In genomic region chr5:178587793-178588611, GRCh38 we compare ENCODE assay signal across 23 cellular contexts. TPM values are rescaled to one million over a fixed set of nuclear protein-coding genes. Genes with fewer than 3 reads are reported as not detected.
DNase-seq lines count a peak whose midpoint lies in the region; ATAC-seq and TF ChIP-seq lines count a peak whose summit lies in the region.
"Had no signal": no experiment of that assay in that cellular context is flagged by ENCODE, and none has a peak within 500 bp of the region (broad histone marks: within the 10 kb centered on the region; RNA-seq: fewer than 3 reads in every experiment).

No MANE protein-coding gene starts in this region.

- H3K36me3 Mint-ChIP-seq in naive thymus-derived CD4-positive, alpha-beta T cell = peaks cover 0 to 4% (median 0%) of the 10 kb centered on the region in 5 donors

- intact Hi-C loops in naive thymus-derived CD4-positive, alpha-beta T cell (cut with micrococcal nuclease) = no loop called here

- peaks cover 12% of the 10 kb centered on the region for H3K4me1 ChIP-seq in cardiac muscle cell (ENCODE audit: low read depth)
- peaks cover 0 to 20% of the 10 kb centered on the region in 2 donors for H3K4me1 ChIP-seq in right atrium auricular region
- no peaks in the 10 kb centered on the region for H3K4me1 ChIP-seq in naive thymus-derived CD4-positive, alpha-beta T cell (ENCODE audit: control insufficient read depth in 2 of 2, insufficient read depth in 2 of 2, low read length in 2 of 2)
- peaks cover 6 to 10% of the 10 kb centered on the region in 2 experiments for H3K4me1 ChIP-seq in trophoblast cell (ENCODE audit: control insufficient read depth in 1 of 2, insufficient read depth in 2 of 2, low read length in 2 of 2)
- H3K4me1 ChIP-seq: colonic mucosa, SJCRH30 had no signal

- no peak overlapping the region for H2AFZ ChIP-seq in trophoblast cell (ENCODE audit: insufficient read depth, low read length, poor library complexity)

- no peak for TF ChIP-seq CTCF in cardiac muscle cell (IDR thresholded peaks at IDR 0.05; ENCODE audit: low read depth, low read length)
- TF ChIP-seq CTCF in right atrium auricular region (IDR thresholded peaks at IDR 0.05) = no peak

- H3K9me3 ChIP-seq in cardiac muscle cell (ENCODE audit: low read depth) = no peaks in the 10 kb centered on the region
- no peaks in the 10 kb centered on the region for H3K9me3 ChIP-seq in right atrium auricular region
- no peaks in the 10 kb centered on the region for H3K9me3 ChIP-seq in naive thymus-derived CD4-positive, alpha-beta T cell (ENCODE audit: control insufficient read depth in 2 of 3, low read length in 3 of 3)
- H3K9me3 ChIP-seq in trophoblast cell (ENCODE audit: insufficient read depth, low read depth, low read length) = peaks cover 8% of the 10 kb centered on the region
- H3K9me3 ChIP-seq: colonic mucosa, lower lobe of right lung, SJCRH30 had no signal

- H3K14ac ChIP-seq in trophoblast cell (ENCODE audit: low read length) = no peak overlapping the region

- H2AK5ac ChIP-seq in trophoblast cell (ENCODE audit: low read length) = no peak overlapping the region

- POLR2A ChIA-PET in naive thymus-derived CD4-positive, alpha-beta T cell (lab: Charles Lee) = no interaction called here

- H3K9me3 Mint-ChIP-seq in naive thymus-derived CD4-positive, alpha-beta T cell = peaks cover 0 to 3% (median 0%) of the 10 kb centered on the region in 11 donors
- H3K9me3 Mint-ChIP-seq: activated CD8-positive, alpha-beta T cell treated with anti-CD3 and anti-CD28 coated beads for 36 hours; activated T-cell treated with anti-CD3 and anti-CD28 coated beads, Interleukin-2, amount 50 U/mL, for 4 hours had no signal

- WGBS in trophoblast cell (ENCODE audit: extremely low coverage, insufficient coverage, insufficient read length) = no CpG with 5 or more reads among the region's 13 CpGs

- H3K4me3 Mint-ChIP-seq in naive thymus-derived CD4-positive, alpha-beta T cell = peak overlapping the region in 7 of 10 donors; percentile 36 to 86 (median 50)
- H3K4me3 Mint-ChIP-seq: activated CD8-positive, alpha-beta T cell treated with anti-CD3 and anti-CD28 coated beads for 36 hours; activated T-cell treated with anti-CD3 and anti-CD28 coated beads, Interleukin-2, amount 50 U/mL, for 4 hours had no signal

- H2BK120ac ChIP-seq in trophoblast cell (ENCODE audit: insufficient read depth, low read length, poor library complexity) = no peak overlapping the region

- ATAC-seq in naive thymus-derived CD4-positive, alpha-beta T cell = no peak
- ATAC-seq: activated CD8-positive, alpha-beta T cell treated with anti-CD3 and anti-CD28 coated beads for 36 hours; activated naive CD4-positive, alpha-beta T cell treated with anti-CD3 and anti-CD28 coated beads, Interleukin-2, amount 50 U/mL, for 72 hours; activated T-cell treated with anti-CD3 and anti-CD28 coated beads, Interleukin-2, amount 50 U/mL, for 4 hours; lower lobe of right lung; T-helper 17 cell had no signal

- H3K36me3 ChIP-seq in cardiac muscle cell = no peaks in the 10 kb centered on the region
- H3K36me3 ChIP-seq in right atrium auricular region = no peaks in the 10 kb centered on the region
- H3K36me3 ChIP-seq in naive thymus-derived CD4-positive, alpha-beta T cell (ENCODE audit: control insufficient read depth in 2 of 3, insufficient read depth in 3 of 3, low read length in 3 of 3) = no peaks in the 10 kb centered on the region
- H3K36me3 ChIP-seq in trophoblast cell (ENCODE audit: control insufficient read depth in 1 of 2, insufficient read depth in 2 of 2, low read length in 2 of 2) = no peaks in the 10 kb centered on the region
- H3K36me3 ChIP-seq: brain microvascular endothelial cell, colonic mucosa, lower lobe of right lung, SJCRH30, WERI-Rb-1 had no signal

- H3K79me1 ChIP-seq in trophoblast cell (ENCODE audit: low read length) = no peaks in the 10 kb centered on the region

- H3K79me2 ChIP-seq in trophoblast cell (ENCODE audit: control insufficient read depth, insufficient read depth, low read length, poor library complexity) = no peaks in the 10 kb centered on the region

- peak in 1 of 2 donors; percentile 59 for DNase-seq in cardiac muscle cell (ENCODE audit: low read depth in 1 of 2, low spot score in 1 of 2)
- DNase-seq in right atrium auricular region (ENCODE audit: low spot score) = no peak
- DNase-seq in NOMO-1 treated with dmso at 0.1 percent for 144 hours (lab: John Stamatoyannopoulos, UW; ENCODE audit: unreplicated experiment) = peak; percentile 18
- no peak for DNase-seq in naive thymus-derived CD4-positive, alpha-beta T cell
- DNase-seq in DMS153 (lab: John Stamatoyannopoulos, UW) = no peak
- no peak for DNase-seq in trophoblast cell
- DNase-seq in middle frontal gyrus (ENCODE audit: extremely low spot score, low spot score) = no peak
- DNase-seq in activated effector memory CD4-positive, alpha-beta T cell treated with anti-CD3 and anti-CD28 coated beads, Interleukin-2, amount 50 U/mL, for 16 hours = no peak
- DNase-seq: activated CD8-positive, alpha-beta T cell treated with anti-CD3 and anti-CD28 coated beads for 36 hours; activated T-cell treated with anti-CD3 and anti-CD28 coated beads, Interleukin-2, amount 50 U/mL, for 4 hours; brain microvascular endothelial cell; CD4-positive, CD25-positive, alpha-beta regulatory T cell; colonic mucosa; DMS79 treated with DMSO at 0.1 percent for 48 hours; lower lobe of right lung; NCI-H1105 treated with DMSO at 0.1 percent for 48 hours; NCI-H2107; NCI-H524 treated with DMSO at 0.1 percent for 48 hours; SJCRH30; T-helper 17 cell; WERI-Rb-1 had no signal

- H3K27me3 ChIP-seq in cardiac muscle cell (no peaks in the 10 kb centered on the region), right atrium auricular region (no peaks in the 10 kb centered on the region), trophoblast cell (ENCODE audit: insufficient read depth, low read length) (peaks cover 17% of the 10 kb centered on the region)
- peaks cover 0 to 5% of the 10 kb centered on the region in 2 donors for H3K27me3 ChIP-seq in naive thymus-derived CD4-positive, alpha-beta T cell (ENCODE audit: control insufficient read depth in 2 of 2, insufficient read depth in 2 of 2, low read length in 2 of 2)
- H3K27me3 ChIP-seq: SJCRH30 had no signal

- H3K18ac ChIP-seq in trophoblast cell (ENCODE audit: low read length) = no peak overlapping the region

- peaks cover 0 to 13% (median 7%) of the 10 kb centered on the region in 7 donors for H3K4me1 Mint-ChIP-seq in naive thymus-derived CD4-positive, alpha-beta T cell

- no peak overlapping the region for H3K23ac ChIP-seq in trophoblast cell (ENCODE audit: low read length)

- H4K8ac ChIP-seq in trophoblast cell (ENCODE audit: low read depth, low read length) = no peak overlapping the region

- peaks cover 50 to 58% (median 55%) of the 10 kb centered on the region in 5 donors for H3K27me3 Mint-ChIP-seq in naive thymus-derived CD4-positive, alpha-beta T cell

- CTCF ChIA-PET in naive thymus-derived CD4-positive, alpha-beta T cell (lab: Charles Lee) = no interaction called here

- no peak overlapping the region for H3K4me3 ChIP-seq in cardiac muscle cell
- H3K4me3 ChIP-seq in right atrium auricular region = no peak overlapping the region
- H3K4me3 ChIP-seq in naive thymus-derived CD4-positive, alpha-beta T cell (ENCODE audit: low read length) = no peak overlapping the region
- H3K4me3 ChIP-seq in trophoblast cell (ENCODE audit: low read depth, low read length) = no peak overlapping the region
- H3K4me3 ChIP-seq: colonic mucosa, lower lobe of right lung, SJCRH30 had no signal

- no peak overlapping the region for H2BK12ac ChIP-seq in trophoblast cell (ENCODE audit: low read length)

- H3K27ac ChIP-seq in cardiac muscle cell (peak overlapping the region; percentile 55), right atrium auricular region (no peak overlapping the region), trophoblast cell (ENCODE audit: low read depth, low read length) (no peak overlapping the region)
- no peak overlapping the region for H3K27ac ChIP-seq in naive thymus-derived CD4-positive, alpha-beta T cell (ENCODE audit: low read depth, low read length)
- H3K27ac ChIP-seq: brain microvascular endothelial cell, colonic mucosa, KMS-11, lower lobe of right lung, SJCRH30, WERI-Rb-1 had no signal

- no peak overlapping the region for H2BK5ac ChIP-seq in trophoblast cell (ENCODE audit: low read depth, low read length, poor library complexity)

- no peak overlapping the region for H3K9ac ChIP-seq in trophoblast cell (ENCODE audit: low read length)
- H3K9ac ChIP-seq: KMS-11 had no signal

- H4K91ac ChIP-seq in trophoblast cell (ENCODE audit: low read depth, low read length) = no peak overlapping the region

- H3K27ac Mint-ChIP-seq in naive thymus-derived CD4-positive, alpha-beta T cell = no peak overlapping the region
- H3K27ac Mint-ChIP-seq: activated CD8-positive, alpha-beta T cell treated with anti-CD3 and anti-CD28 coated beads for 36 hours; activated naive CD4-positive, alpha-beta T cell treated with anti-CD3 and anti-CD28 coated beads, Interleukin-2, amount 50 U/mL, for 72 hours; CD4-positive, CD25-positive, alpha-beta regulatory T cell; T-helper 17 cell had no signal

- no peak overlapping the region for H3K4me2 ChIP-seq in trophoblast cell (ENCODE audit: low read length)
- H3K4me2 ChIP-seq: KMS-11 had no signal

- H3K4ac ChIP-seq in trophoblast cell (ENCODE audit: low read depth, low read length) = no peak overlapping the region

- no peak overlapping the region for H4K12ac ChIP-seq in trophoblast cell (ENCODE audit: low read depth, low read length)

RNA-seq across cellular contexts. Expression of gene COL23A1, which starts 2.2 kb away (rescaled TPM):
- total RNA-seq in cardiac muscle cell = 19.7 and 43.0 TPM in 2 replicates
- 28.9 and 47.0 TPM in 2 replicates for polyA plus RNA-seq in cardiac muscle cell
- 1 to 10 TPM; 5.7 to 6.8 TPM for total RNA-seq in right atrium auricular region
- total RNA-seq in naive thymus-derived CD4-positive, alpha-beta T cell = under 1 TPM in 3 of 5 experiments, not detected in 2; 0.13 to 0.32 (median 0.22) TPM
- polyA plus RNA-seq in naive thymus-derived CD4-positive, alpha-beta T cell = not detected
- 0.73 and 1.0 TPM in 2 replicates for polyA plus RNA-seq in trophoblast cell (2013)
- total RNA-seq: activated T-cell treated with anti-CD3 and anti-CD28 coated beads, Interleukin-2, amount 50 U/mL, for 4 hours; CD4-positive, CD25-positive, alpha-beta regulatory T cell; SJCRH30; T-helper 17 cell had no signal
- polyA plus RNA-seq: CD4-positive, CD25-positive, alpha-beta regulatory T cell had no signal

RNA-seq across cellular contexts. Expression of gene CLK4, which starts 38.8 kb away (rescaled TPM):
- total RNA-seq in cardiac muscle cell (24.9 and 35.2 TPM in 2 replicates), right atrium auricular region (10 to 100 TPM in 1 of 2 donors, 1 to 10 TPM in 1; 9.6 to 17.3 TPM)
- polyA plus RNA-seq in cardiac muscle cell = 29.4 and 38.2 TPM in 2 replicates
- total RNA-seq in naive thymus-derived CD4-positive, alpha-beta T cell = 100 to 1,000 TPM in 3 of 5 experiments, 10 to 100 TPM in 2; 38.0 to 154 (median 106) TPM
- polyA plus RNA-seq in naive thymus-derived CD4-positive, alpha-beta T cell = 10 to 100 TPM; 17.8 to 26.9 TPM
- polyA plus RNA-seq in trophoblast cell (2013) = 9.8 and 10.2 TPM in 2 replicates

Comparison
In these comparisons a context has a peak if more than half of its experiments do, and no peak if none do; other contexts are left out.
1. RNA of gene COL23A1, which starts 2.2 kb away (total RNA-seq): 19.7 to 43.0 TPM in cardiac muscle cell and 5.7 to 6.8 TPM in right atrium auricular region; 0.13 to 0.32 TPM in naive thymus-derived CD4-positive, alpha-beta T cell; every median in the first group is over 4 times any median in the second.